20 cellular contexts compared by ENCODE assay signal in genomic region chr10:86533328-86533727, GRCh38. TPM values are rescaled to one million over a fixed set of nuclear protein-coding genes. Genes with fewer than 3 reads are reported as not detected.
DNase-seq lines count a peak whose midpoint lies in the region; ATAC-seq lines count a peak whose summit lies in the region.
"Had no signal": no experiment of that assay in that cellular context is flagged by ENCODE, and none has a peak within 500 bp of the region (broad histone marks: within the 10 kb centered on the region; RNA-seq: fewer than 3 reads in every experiment).

No MANE protein-coding gene starts in this region.

- peaks cover 0 to 4% (median 0%) of the 10 kb centered on the region in 5 donors for H3K27me3 Mint-ChIP-seq in naive thymus-derived CD8-positive, alpha-beta T cell

- no peaks in the 10 kb centered on the region for H3K9me3 Mint-ChIP-seq in naive thymus-derived CD8-positive, alpha-beta T cell

- no peak overlapping the region for H3K4me3 Mint-ChIP-seq in naive thymus-derived CD8-positive, alpha-beta T cell

- POLR2A ChIA-PET in naive thymus-derived CD8-positive, alpha-beta T cell (lab: Charles Lee): no interaction called here

- H3K36me3 Mint-ChIP-seq in naive thymus-derived CD8-positive, alpha-beta T cell: no peaks in the 10 kb centered on the region

- peak overlapping the region in 7 of 10 donors; percentile 11 to 67 (median 46) for H3K27ac Mint-ChIP-seq in naive thymus-derived CD8-positive, alpha-beta T cell

- no peak for ATAC-seq in naive thymus-derived CD8-positive, alpha-beta T cell
- ATAC-seq in HG02571 (IDR thresholded peaks at IDR 0.05; ENCODE audit: unreplicated experiment): no peak
- no peak for ATAC-seq in HG03378 (IDR thresholded peaks at IDR 0.05; ENCODE audit: unreplicated experiment)

- DNase-seq in NCI-H2029 (lab: John Stamatoyannopoulos, UW) (peak; percentile 4), NCI-H2029 treated with DMSO at 0.1 percent for 48 hours (lab: John Stamatoyannopoulos, UW) (no peak), DMS79 (lab: John Stamatoyannopoulos, UW) (peak; percentile 26), NCI-H2196 treated with DMSO at 0.1 percent for 48 hours (lab: John Stamatoyannopoulos, UW; ENCODE audit: unreplicated experiment) (peak; percentile 49), AG20443 (ENCODE audit: low spot score) (no peak)
- no peak for DNase-seq in naive thymus-derived CD8-positive, alpha-beta T cell
- DNase-seq: 8988T; COR-L47; DMS 273 treated with DMSO at 0.1 percent for 48 hours; GOT3; KG1; MV-4-11; NCI-H1417; NCI-H187; NCI-H446; NCI-H526 treated with DMSO at 0.1 percent for 48 hours; NK-92 treated with Interleukin-12 subunit alpha and Interleukin-12 subunit beta, amount 100 ng/mL, for 24 hours; SHP77 had no signal

- H3K4me1 Mint-ChIP-seq in naive thymus-derived CD8-positive, alpha-beta T cell: peaks cover 13 to 25% (median 18%) of the 10 kb centered on the region in 4 donors

RNA-seq across cellular contexts. Expression of gene WAPL, which starts 11.7 kb away (rescaled TPM):
- total RNA-seq in naive thymus-derived CD8-positive, alpha-beta T cell: 10 to 100 TPM; 66.5 to 67.3 TPM
- polyA plus RNA-seq in naive thymus-derived CD8-positive, alpha-beta T cell: 10 to 100 TPM; 37.0 to 42.1 (median 38.6) TPM

Comparison
In these comparisons a context has a peak if more than half of its experiments do, and no peak if none do; other contexts are left out.
1. DNase-seq: peak in NCI-H2029 (single experiment), DMS79 (single experiment) and NCI-H2196 treated with DMSO at 0.1 percent for 48 hours (single experiment); none in NCI-H2029 treated with DMSO at 0.1 percent for 48 hours (single experiment), naive thymus-derived CD8-positive, alpha-beta T cell (0 of 10) and AG20443 (single experiment).